Comparison of ENCODE assay signal across 8 cellular contexts in the genomic region with DNA sequence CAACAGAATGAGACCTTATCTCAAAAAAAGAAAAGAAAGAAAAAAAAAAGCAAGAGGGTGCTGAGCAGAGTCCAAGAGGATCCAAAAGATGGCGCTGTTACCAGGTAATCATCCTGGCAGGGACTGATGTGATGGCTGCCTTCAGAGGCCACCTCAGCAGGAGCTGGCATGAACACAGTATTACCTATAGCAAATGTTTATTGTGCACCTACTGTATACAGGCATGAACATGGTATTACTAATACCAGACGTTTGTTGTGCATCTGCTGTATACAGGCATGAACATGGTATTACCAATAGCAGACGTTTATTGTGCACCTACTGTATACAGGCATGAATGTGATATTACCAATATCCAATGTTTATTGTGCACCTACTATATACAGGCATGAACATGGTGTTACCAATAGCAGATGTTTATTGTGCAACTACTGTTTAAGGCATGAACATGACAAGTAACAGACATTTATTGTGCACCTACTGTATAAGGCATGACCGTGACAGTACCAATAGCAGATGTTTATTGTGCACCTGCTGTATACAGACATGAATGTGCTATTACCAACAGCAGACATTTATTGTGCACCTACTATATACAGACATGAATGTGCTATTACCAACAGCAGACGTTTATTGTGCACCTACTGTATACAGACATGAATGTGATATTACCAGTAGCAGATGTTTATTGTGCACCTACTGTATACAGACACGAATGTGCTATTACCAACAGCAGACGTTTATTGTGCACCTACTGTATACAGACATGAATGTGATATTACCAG.
DNase-seq lines count a peak whose midpoint lies in the region; ATAC-seq, FAIRE-seq and TF ChIP-seq lines count a peak whose summit lies in the region.

No MANE protein-coding gene starts in this region.

- no peaks in the 10 kb centered on the region for H3K9me3 ChIP-seq in endothelial cell of umbilical vein (replicated peaks; ENCODE audit: control insufficient read depth, insufficient read depth, low read length)
- H3K9me3 ChIP-seq in suprapubic skin: no peaks in the 10 kb centered on the region
- no peaks in the 10 kb centered on the region for H3K9me3 ChIP-seq in esophagus muscularis mucosa

- TF ChIP-seq POLR2A in endothelial cell of umbilical vein (IDR thresholded peaks at IDR 0.05; ENCODE audit: low read depth, low read length) (no peak), suprapubic skin (IDR thresholded peaks at IDR 0.05) (no peak), esophagus muscularis mucosa (IDR thresholded peaks at IDR 0.05; ENCODE audit: low read depth) (no peak)

- no peak overlapping the region for H3K4me2 ChIP-seq in endothelial cell of umbilical vein (ENCODE audit: insufficient read depth, low read length)

- CTCF ChIA-PET in endothelial cell of umbilical vein (lab: Charles Lee): interaction anchor here (0.7 to 3.6 kb wide), 4 partner anchors 9 to 35 kb away, joined by 3 to 29 read pairs (median 8); no protein-coding TSS in a partner anchor

- H3K4me3 ChIP-seq in endothelial cell of umbilical vein (replicated peaks in 1 of 3; ENCODE audit: insufficient read depth in 1 of 3, low read depth in 1 of 3, low read length in 3 of 3) (no peak overlapping the region), suprapubic skin (no peak overlapping the region), esophagus muscularis mucosa (no peak overlapping the region)

- H3K4me1 ChIP-seq in endothelial cell of umbilical vein (ENCODE audit: control insufficient read depth, extremely low read depth, insufficient read depth, low read length) (no peaks in the 10 kb centered on the region), suprapubic skin (no peaks in the 10 kb centered on the region), esophagus muscularis mucosa (no peaks in the 10 kb centered on the region)

- BruUV-seq in endothelial cell of umbilical vein (replicated peaks; lab: Mats Ljungman, UMichigan): no TSS peak

- TF ChIP-seq EP300 in suprapubic skin (IDR thresholded peaks at IDR 0.05): no peak
- no peak for TF ChIP-seq EP300 in esophagus muscularis mucosa (IDR thresholded peaks at IDR 0.05)

- H3K36me3 ChIP-seq in endothelial cell of umbilical vein (ENCODE audit: control insufficient read depth in 2 of 2, extremely low read depth in 1 of 2, insufficient read depth in 2 of 2, low read length in 2 of 2) (no peaks in the 10 kb centered on the region), suprapubic skin (peaks cover 13% of the 10 kb centered on the region), esophagus muscularis mucosa (peaks cover 0 to 19% (median 6%) of the 10 kb centered on the region in 4 donors)

- dilution Hi-C loops in endothelial cell of umbilical vein (cut with MboI; ENCODE audit: extremely low pct_ligation_motif_present, low sequenced_read_pairs): no loop called here

- H4K20me1 ChIP-seq in endothelial cell of umbilical vein (replicated peaks; ENCODE audit: control insufficient read depth, extremely low read depth, insufficient read depth, low read length): no peaks in the 10 kb centered on the region

- ATAC-seq in GM19397 (IDR thresholded peaks at IDR 0.05; ENCODE audit: unreplicated experiment): no peak

- H2AFZ ChIP-seq in endothelial cell of umbilical vein (ENCODE audit: low read depth, low read length): no peak overlapping the region

- H3K79me2 ChIP-seq in endothelial cell of umbilical vein (ENCODE audit: control insufficient read depth, insufficient read depth, low read length): no peaks in the 10 kb centered on the region

- TF ChIP-seq CTCF in endothelial cell of umbilical vein (IDR thresholded peaks at IDR 0.05; ENCODE audit: extremely low read depth in 1 of 2, insufficient read depth in 1 of 2, low read depth in 1 of 2, low read length in 2 of 2) (peak; percentile 31 to 35), suprapubic skin (IDR thresholded peaks at IDR 0.05) (no peak), esophagus muscularis mucosa (IDR thresholded peaks at IDR 0.05) (no peak)

- H3K27me3 ChIP-seq in endothelial cell of umbilical vein (ENCODE audit: control insufficient read depth in 2 of 2, insufficient read depth in 2 of 2, low read length in 2 of 2) (no peaks in the 10 kb centered on the region), suprapubic skin (no peaks in the 10 kb centered on the region), esophagus muscularis mucosa (no peaks in the 10 kb centered on the region)

- no peak overlapping the region for H3K27ac ChIP-seq in endothelial cell of umbilical vein (ENCODE audit: insufficient read depth, low read depth, low read length)
- H3K27ac ChIP-seq in suprapubic skin: no peak overlapping the region
- no peak overlapping the region for H3K27ac ChIP-seq in esophagus muscularis mucosa (replicated peaks in 1 of 4)

- POLR2A ChIA-PET in endothelial cell of umbilical vein (lab: Charles Lee): interaction anchor here (0.7 kb wide), 1 partner anchor 16 kb away, joined by 3 read pairs; no protein-coding TSS in a partner anchor

- 90% methylated on average over 6 of the region's 7 CpGs for WGBS in suprapubic skin
- 83% methylated on average over 7 of the region's 7 CpGs for WGBS in esophagus muscularis mucosa

- no peak for FAIRE-seq in endothelial cell of umbilical vein (lab: Jason Lieb, UNC)

- intact Hi-C loops in endothelial cell of umbilical vein (cut with micrococcal nuclease): loop anchor here (1.0 kb wide), 1 partner anchor 47 kb away; no protein-coding TSS in a partner anchor
- intact Hi-C loops in esophagus muscularis mucosa (cut with DNase I): no loop called here

- H3K9ac ChIP-seq in endothelial cell of umbilical vein (replicated peaks; ENCODE audit: extremely low read depth, insufficient read depth, low read length): no peak overlapping the region

- no peaks in the 10 kb centered on the region for H3K9me1 ChIP-seq in endothelial cell of umbilical vein (replicated peaks; ENCODE audit: control insufficient read depth, extremely low read depth, insufficient read depth, low read length)

- peak; percentile 19 for DNase-seq in stimulated activated CD4-positive, alpha-beta T cell treated with anti-CD3 and anti-CD28 coated beads, Interleukin-15, amount 100 ng/mL, for 24 hours
- DNase-seq in stimulated activated CD4-positive, alpha-beta T cell treated with anti-CD3 and anti-CD28 coated beads, Interleukin-4, amount 100 ng/mL, for 4 hours: no peak
- DNase-seq in NCI-H2227 (lab: John Stamatoyannopoulos, UW; ENCODE audit: unreplicated experiment): peak; percentile 64
- DNase-seq in endothelial cell of umbilical vein (ENCODE audit: low read depth, low spot score): no peak
- DNase-seq in suprapubic skin (ENCODE audit: low spot score in 2 of 2): no peak
- DNase-seq in esophagus muscularis mucosa (ENCODE audit: extremely low spot score): no peak
- DNase-seq in DMS79 treated with DMSO at 0.1 percent for 48 hours (lab: John Stamatoyannopoulos, UW): no peak

TF ChIP-seq in endothelial cell of umbilical vein, 7 proteins besides CTCF, POLR2A, EP300 and RAD21:
- no peak for TF ChIP-seq MAX (IDR thresholded peaks at IDR 0.05; ENCODE audit: insufficient read depth, insufficient read length)
- no peak for TF ChIP-seq FOS (IDR thresholded peaks at IDR 0.05; ENCODE audit: borderline replicate concordance, insufficient read depth, low read length)
- TF ChIP-seq EZH2 (IDR thresholded peaks at IDR 0.05; ENCODE audit: borderline replicate concordance, low read depth, low read length, severe bottlenecking): no peak
- TF ChIP-seq POLR2AphosphoS5 (IDR thresholded peaks at IDR 0.05; ENCODE audit: insufficient read depth, low read depth, low read length): no peak
- TF ChIP-seq MYC (IDR thresholded peaks at IDR 0.05; ENCODE audit: low read depth, low read length): no peak

Comparison
In these comparisons a context has a peak if more than half of its experiments do, and no peak if none do; other contexts are left out.
1. DNase-seq: peak in stimulated activated CD4-positive, alpha-beta T cell treated with anti-CD3 and anti-CD28 coated beads, Interleukin-15, amount 100 ng/mL, for 24 hours (single experiment) and NCI-H2227 (single experiment); none in stimulated activated CD4-positive, alpha-beta T cell treated with anti-CD3 and anti-CD28 coated beads, Interleukin-4, amount 100 ng/mL, for 4 hours (0 of 2), endothelial cell of umbilical vein (single experiment), suprapubic skin (0 of 2), esophagus muscularis mucosa (single experiment) and DMS79 treated with DMSO at 0.1 percent for 48 hours (single experiment).
2. CTCF ChIP-seq: peak in endothelial cell of umbilical vein (2 of 2); none in suprapubic skin (0 of 2) and esophagus muscularis mucosa (0 of 3).